ENCODE assay signal across 8 cellular contexts in genomic region chr4:169757575-169758184, GRCh38. TPM values are rescaled to one million over a fixed set of nuclear protein-coding genes. Genes with fewer than 3 reads are reported as not detected.
DNase-seq lines count a peak whose midpoint lies in the region; ATAC-seq, FAIRE-seq and TF ChIP-seq lines count a peak whose summit lies in the region.

Gene HPF1 (minus strand): TSS chr4:169757944. CDS start chr4:169757877, 67 bp downstream.

- ATAC-seq in HG02884 (IDR thresholded peaks at IDR 0.05; ENCODE audit: unreplicated experiment) (peak; percentile 92), psoas muscle (peak; percentile 90 to 99 (median 98))

- DNase-seq in NCI-H1694 (lab: John Stamatoyannopoulos, UW) (peak; percentile 61), T-helper 2 cell (peak; percentile 88 to 92 (median 91)), left ventricle myocardium inferior (peak; percentile 93), psoas muscle (peak; percentile 92 to 95), urothelium cell line (ENCODE audit: low spot score) (peak; percentile 95)

- FAIRE-seq in urothelium cell line (lab: Jason Lieb, UNC): no peak

- H3K4me3 ChIP-seq in left ventricle myocardium inferior (peak within 1 kb of the TSS; percentile 84), psoas muscle (peak within 1 kb of the TSS; percentile 87)

- H3K27me3 ChIP-seq in left ventricle myocardium inferior (ENCODE audit: low read depth): no peaks in the 10 kb centered on the region
- no peaks in the 10 kb centered on the region for H3K27me3 ChIP-seq in psoas muscle (ENCODE audit: insufficient read depth in 3 of 3, low read length in 2 of 3)

- H3K4me1 ChIP-seq in left ventricle myocardium inferior (peaks cover 28% of the 10 kb centered on the region), psoas muscle (peaks cover 10% of the 10 kb centered on the region)

- H3K9me3 ChIP-seq in left ventricle myocardium inferior (replicated peaks): no peaks in the 10 kb centered on the region
- H3K9me3 ChIP-seq in psoas muscle: no peaks in the 10 kb centered on the region

- intact Hi-C loops in left ventricle myocardium inferior (cut with micrococcal nuclease): no loop called here
- intact Hi-C loops in psoas muscle (cut with DNase I): no loop called here

- H3K36me3 ChIP-seq in left ventricle myocardium inferior: peaks cover 9% of the 10 kb centered on the region
- peaks cover 0 to 9% of the 10 kb centered on the region in 2 donors for H3K36me3 ChIP-seq in psoas muscle (ENCODE audit: insufficient read depth in 1 of 2, low read depth in 1 of 2)

- WGBS in psoas muscle, 3 donors: 0 to 1% (median 0%) methylated on average over 36 to 46 of the region's 46 CpGs

- TF ChIP-seq POLR2A in GM15510 (IDR thresholded peaks at IDR 0.05; ENCODE audit: borderline replicate concordance, extremely low read depth, insufficient read length): peak; percentile 67

- TF ChIP-seq CTCF in left ventricle myocardium inferior (IDR thresholded peaks at IDR 0.05; ENCODE audit: borderline replicate concordance) (no peak), psoas muscle (IDR thresholded peaks at IDR 0.05) (no peak)

- H3K27ac ChIP-seq in angular gyrus (ENCODE audit: low read depth, low read length): peak within 1 kb of the TSS; percentile 52
- peak within 1 kb of the TSS; percentile 77 for H3K27ac ChIP-seq in left ventricle myocardium inferior (replicated peaks)
- H3K27ac ChIP-seq in psoas muscle: peak within 1 kb of the TSS; percentile 63

RNA-seq across cellular contexts. Expression of gene HPF1, which starts in this region (rescaled TPM):
- total RNA-seq in left ventricle myocardium inferior (18.9 TPM), psoas muscle (10 to 100 TPM; 13.2 to 17.3 (median 15.3) TPM)
- polyA plus RNA-seq in psoas muscle: 10 to 100 TPM; 19.5 to 44.7 (median 20.3) TPM

Comparison
In these comparisons a context has a peak if more than half of its experiments do, and no peak if none do; other contexts are left out.
1. Peak in every context shown above with its lines: DNase-seq, ATAC-seq, H3K4me3 ChIP-seq and H3K27ac ChIP-seq.